In genomic region chr19:38634757-38635482, GRCh38 we compare ENCODE assay signal across 8 cellular contexts. TPM values are rescaled to one million over a fixed set of nuclear protein-coding genes. Genes with fewer than 3 reads are reported as not detected.
A peak's percentile ranks its signal among the peaks of the same experiment; 100 is the strongest.
DNase-seq lines count a peak whose midpoint lies in the region; ATAC-seq and TF ChIP-seq lines count a peak whose summit lies in the region.

No MANE protein-coding gene starts in this region.

- peaks cover 54% of the 10 kb centered on the region for H3K4me1 Mint-ChIP-seq in Calu3 (ENCODE audit: low read depth, unreplicated experiment)
- peaks cover 36% of the 10 kb centered on the region for H3K4me1 Mint-ChIP-seq in activated naive CD8-positive, alpha-beta T cell treated with anti-CD3 and anti-CD28 coated beads, Interleukin-2, amount 50 U/mL, for 24 hours

- no peak overlapping the region for H3K27ac ChIP-seq in SU-DHL-6 (ENCODE audit: low read depth, low read length)
- H3K27ac ChIP-seq in heart left ventricle, result peak overlapping the region in 10 of 12 donors; percentile 20 to 52 (median 38)

- H3K36me3 ChIP-seq in SU-DHL-6 (ENCODE audit: low read length), result no peaks in the 10 kb centered on the region
- peaks cover 0 to 77% (median 62%) of the 10 kb centered on the region in 9 donors for H3K36me3 ChIP-seq in heart left ventricle

- no peaks in the 10 kb centered on the region for H3K9me2 ChIP-seq in SU-DHL-6 (replicated peaks; ENCODE audit: insufficient read depth, low read length)

- H3K4me1 ChIP-seq in heart left ventricle, result peaks cover 0 to 34% (median 23%) of the 10 kb centered on the region in 12 donors

- no peaks in the 10 kb centered on the region for H3K79me2 ChIP-seq in SU-DHL-6 (ENCODE audit: insufficient read depth, low read length)

- H3K9me3 ChIP-seq in SU-DHL-6 (ENCODE audit: insufficient read depth, low read length) (no peaks in the 10 kb centered on the region), heart left ventricle (no peaks in the 10 kb centered on the region)

- H3K27me3 ChIP-seq in SU-DHL-6 (ENCODE audit: low read length), result no peaks in the 10 kb centered on the region
- H3K27me3 ChIP-seq in heart left ventricle, result no peaks in the 10 kb centered on the region

- TF ChIP-seq CTCF in Calu3 (IDR thresholded peaks at IDR 0.05; ENCODE audit: unreplicated experiment), result peak; percentile 96
- peak; percentile 86 for TF ChIP-seq CTCF in SU-DHL-6 (IDR thresholded peaks at IDR 0.05; ENCODE audit: insufficient read depth, low read length, poor library complexity, severe bottlenecking)
- TF ChIP-seq CTCF in heart left ventricle (IDR thresholded peaks at IDR 0.05), result peak; percentile 91 to 97 (median 95)
- peak; percentile 91 for TF ChIP-seq CTCF in retinal pigment epithelial cell (conservative IDR thresholded peaks at IDR 0.05; ENCODE audit: low read depth, low read length)

- peaks cover 76% of the 10 kb centered on the region for H3K36me3 Mint-ChIP-seq in Calu3 (ENCODE audit: insufficient read depth, unreplicated experiment)
- H3K36me3 Mint-ChIP-seq in activated naive CD8-positive, alpha-beta T cell treated with anti-CD3 and anti-CD28 coated beads, Interleukin-2, amount 50 U/mL, for 24 hours (ENCODE audit: low read depth), result peaks cover 35% of the 10 kb centered on the region

- H3K4me2 ChIP-seq in SU-DHL-6 (ENCODE audit: low read depth, low read length, poor library complexity, severe bottlenecking), result no peak overlapping the region

- WGBS in heart left ventricle, 4 donors, result 67 to 69% (median 68%) methylated on average over 15 to 17 of the region's 17 CpGs

- ATAC-seq in activated naive CD8-positive, alpha-beta T cell treated with anti-CD3 and anti-CD28 coated beads, Interleukin-2, amount 50 U/mL, for 24 hours, result no peak
- peak in 3 of 4 donors; percentile 47 to 55 (median 50) for ATAC-seq in heart left ventricle
- ATAC-seq in HG02798 (IDR thresholded peaks at IDR 0.05; ENCODE audit: poor library complexity, unreplicated experiment), result no peak

- no peaks in the 10 kb centered on the region for H3K27me3 Mint-ChIP-seq in Calu3 (ENCODE audit: unreplicated experiment)
- H3K27me3 Mint-ChIP-seq in activated naive CD8-positive, alpha-beta T cell treated with anti-CD3 and anti-CD28 coated beads, Interleukin-2, amount 50 U/mL, for 24 hours, result no peaks in the 10 kb centered on the region

- no peak overlapping the region for H3K9ac ChIP-seq in SU-DHL-6 (ENCODE audit: low read length)

- H3K27ac Mint-ChIP-seq in Calu3 (ENCODE audit: unreplicated experiment), result peak overlapping the region; percentile 52
- H3K27ac Mint-ChIP-seq in activated naive CD8-positive, alpha-beta T cell treated with anti-CD3 and anti-CD28 coated beads, Interleukin-2, amount 50 U/mL, for 24 hours, result peak overlapping the region; percentile 83

- BruUV-seq in Calu3 (replicated peaks; lab: Mats Ljungman, UMichigan), result no TSS peak

- CTCF ChIA-PET in Calu3 (lab: Charles Lee), result interaction anchor here (0.6 to 2.2 kb wide), 22 partner anchors 10 to 491 kb away, joined by 3 to 21 read pairs (median 4); partner anchors contain the start of genes ACTN4, EIF3K, FAM98C and PAK4

- TF ChIP-seq POLR2A in heart left ventricle (IDR thresholded peaks at IDR 0.05), result no peak

- no peak overlapping the region for H3K4me3 ChIP-seq in SU-DHL-6 (ENCODE audit: insufficient read depth, low read length, poor library complexity, severe bottlenecking)
- H3K4me3 ChIP-seq in heart left ventricle, result no peak overlapping the region
- H3K4me3 ChIP-seq in retinal pigment epithelial cell (ENCODE audit: low read length), result no peak overlapping the region

- H3K9me3 Mint-ChIP-seq in Calu3 (ENCODE audit: low read depth, unreplicated experiment), result no peaks in the 10 kb centered on the region
- no peaks in the 10 kb centered on the region for H3K9me3 Mint-ChIP-seq in activated naive CD8-positive, alpha-beta T cell treated with anti-CD3 and anti-CD28 coated beads, Interleukin-2, amount 50 U/mL, for 24 hours

- DNase-seq in Calu3 (peak; percentile 87), HuH-7.5 (ENCODE audit: low spot score) (peak; percentile 64), heart left ventricle (peak; percentile 64 to 87 (median 75)), retinal pigment epithelial cell (ENCODE audit: low read depth) (no peak), occipital lobe (lab: John Stamatoyannopoulos, UW) (no peak)
- DNase-seq in activated naive CD8-positive, alpha-beta T cell treated with anti-CD3 and anti-CD28 coated beads, Interleukin-2, amount 50 U/mL, for 24 hours, result peak; percentile 80

- no peaks in the 10 kb centered on the region for H4K20me1 ChIP-seq in SU-DHL-6 (ENCODE audit: low read depth, low read length)

- no peaks in the 10 kb centered on the region; the same call in 1 of the 2 replicates for H3F3A ChIP-seq in SU-DHL-6 (ENCODE audit: insufficient read depth)

- intact Hi-C loops in Calu3 (cut with micrococcal nuclease; ENCODE audit: unreplicated experiment) (loop anchor here (1.0 to 5.0 kb wide), 3 partner anchors 91 to 297 kb away; partner anchors contain the start of genes MRPS12 and SARS2), heart left ventricle (cut with DNase I) (loop anchor here in 9 of 10 donors (1.0 to 10.0 kb wide), 10 partner anchors 72 to 300 kb away; partner anchors contain the start of genes FAM98C (in 9 of the 9), MRPS12 (in 6 of the 9), SARS2 (in 6 of the 9) and ECH1 (in 2 of the 9))

- H3K4me3 Mint-ChIP-seq in Calu3 (ENCODE audit: low read depth, unreplicated experiment), result no peak overlapping the region
- H3K4me3 Mint-ChIP-seq in activated naive CD8-positive, alpha-beta T cell treated with anti-CD3 and anti-CD28 coated beads, Interleukin-2, amount 50 U/mL, for 24 hours, result no peak overlapping the region

- H2AFZ ChIP-seq in SU-DHL-6 (ENCODE audit: low read depth, low read length, severe bottlenecking), result no peak overlapping the region

RNA-seq across cellular contexts. Expression of gene ACTN4, which starts 12.5 kb away (rescaled TPM):
- total RNA-seq in Calu3 (2022) (1,462 and 1,577 TPM in 2 replicates), heart left ventricle (100 to 1,000 TPM; 124 to 307 (median 154) TPM), occipital lobe (53.2 TPM)
- 100 to 1,000 TPM; 100 to 107 TPM for polyA plus RNA-seq in heart left ventricle

RNA-seq across cellular contexts. Expression of gene EIF3K, which starts 15.9 kb away (rescaled TPM):
- total RNA-seq in Calu3 (2022), result 334 and 338 TPM in 2 replicates
- 1,000 to 10,000 TPM in 1 of 9 donors, 100 to 1,000 TPM in 8; 447 to 1,239 (median 596) TPM for total RNA-seq in heart left ventricle
- polyA plus RNA-seq in heart left ventricle, result 100 to 1,000 TPM; 761 to 801 TPM
- total RNA-seq in occipital lobe, result 149 TPM

RNA-seq across cellular contexts. Expression of gene MAP4K1, which starts 17.2 kb away (rescaled TPM):
- total RNA-seq in Calu3 (2022) (1.2 TPM in 1 of 2 replicates, not detected in the other), heart left ventricle (1 to 10 TPM; 1.2 to 9.9 (median 2.7) TPM), occipital lobe (0.16 TPM)
- polyA plus RNA-seq in heart left ventricle, result 1 to 10 TPM in 1 of 2 donors, under 1 TPM in 1; 0.69 to 2.7 TPM

Comparison
In these comparisons a context has a peak if more than half of its experiments do, and no peak if none do; other contexts are left out.
1. DNase-seq: peak in Calu3 (single experiment), HuH-7.5 (single experiment), activated naive CD8-positive, alpha-beta T cell treated with anti-CD3 and anti-CD28 coated beads, Interleukin-2, amount 50 U/mL, for 24 hours (single experiment) and heart left ventricle (5 of 5); none in retinal pigment epithelial cell (single experiment) and occipital lobe (single experiment).
2. ATAC-seq: peak in heart left ventricle (3 of 4); none in activated naive CD8-positive, alpha-beta T cell treated with anti-CD3 and anti-CD28 coated beads, Interleukin-2, amount 50 U/mL, for 24 hours (single experiment) and HG02798 (single experiment).
3. Peak in every context shown above with its lines, with median percentiles within 50 percentile points of each other: CTCF ChIP-seq.